Comparison of ENCODE assay signal across 17 cellular contexts in genomic region chr13:46596501-46596900, GRCh38. TPM values are rescaled to one million over a fixed set of nuclear protein-coding genes. Genes with fewer than 3 reads are reported as not detected.
DNase-seq lines count a peak whose midpoint lies in the region; TF ChIP-seq lines count a peak whose summit lies in the region.
"Had no signal": no experiment of that assay in that cellular context is flagged by ENCODE, and none has a peak within 500 bp of the region (broad histone marks: within the 10 kb centered on the region; RNA-seq: fewer than 3 reads in every experiment).

No MANE protein-coding gene starts in this region.

- H3K27me3 ChIP-seq in mammary epithelial cell (ENCODE audit: insufficient read depth, low read length) = no peaks in the 10 kb centered on the region
- no peaks in the 10 kb centered on the region for H3K27me3 ChIP-seq in stomach smooth muscle (ENCODE audit: control insufficient read depth in 1 of 2, insufficient read depth in 2 of 2, low read length in 2 of 2)
- H3K27me3 ChIP-seq: BE2C, neural progenitor cell had no signal

- 8% methylated on average over 6 of the region's 6 CpGs for whole genome bisulfite sequencing in mammary epithelial cell (ENCODE audit: low coverage, missing lambda C conversion rate)

- CTCF ChIA-PET in mammary epithelial cell (lab: Charles Lee; ENCODE audit: low non-redundant PET) = interaction anchor here (0.5 kb wide), 1 partner anchor 44 kb away, joined by 5 read pairs; the partner anchor contains the start of gene LRCH1

- H3K4me1 Mint-ChIP-seq in IgD-negative memory B cell (peaks cover 80 to 84% (median 83%) of the 10 kb centered on the region in 3 donors), mesothelial cell of epicardium (peaks cover 63% of the 10 kb centered on the region)

- peak overlapping the region; percentile 64 for H3K27ac ChIP-seq in mammary epithelial cell (ENCODE audit: insufficient read depth, low read depth, low read length)
- peak overlapping the region; percentile 46 for H3K27ac ChIP-seq in stomach smooth muscle (ENCODE audit: low read length)
- H3K27ac ChIP-seq: neural progenitor cell had no signal

- peak overlapping the region; percentile 77 for H3K4me2 ChIP-seq in mammary epithelial cell (ENCODE audit: insufficient read depth, low read depth, low read length)
- H3K4me2 ChIP-seq: neural progenitor cell had no signal

- H3K9ac ChIP-seq in mammary epithelial cell (ENCODE audit: insufficient read depth, low read length) (no peak overlapping the region), stomach smooth muscle (ENCODE audit: low read length in 2 of 2) (no peak overlapping the region)
- H3K9ac ChIP-seq: neural progenitor cell had no signal

- H3K36me3 ChIP-seq in mammary epithelial cell (ENCODE audit: insufficient read depth, low read length) (no peaks in the 10 kb centered on the region), stomach smooth muscle (ENCODE audit: control insufficient read depth in 2 of 2, insufficient read depth in 2 of 2, low read length in 2 of 2) (no peaks in the 10 kb centered on the region)
- H3K36me3 ChIP-seq: BE2C, neural progenitor cell had no signal

- TF ChIP-seq CTCF in mammary epithelial cell (conservative IDR thresholded peaks at IDR 0.05 in 1 of 2, IDR thresholded peaks at IDR 0.05 in 1 of 2; ENCODE audit: extremely low read depth in 1 of 2, insufficient read depth in 1 of 2, low read depth in 1 of 2, low read length in 2 of 2) = no peak
- no peak for TF ChIP-seq CTCF in mesothelial cell of epicardium (IDR thresholded peaks at IDR 0.05; ENCODE audit: unreplicated experiment)
- no peak for TF ChIP-seq CTCF in GM10266 (IDR thresholded peaks at IDR 0.05; ENCODE audit: control insufficient read depth, insufficient read depth, low read depth, missing control alignments)

- intact Hi-C loops in mammary epithelial cell (cut with micrococcal nuclease) = no loop called here

- H3K27me3 Mint-ChIP-seq in IgD-negative memory B cell (no peaks in the 10 kb centered on the region), mesothelial cell of epicardium (ENCODE audit: low read depth) (no peaks in the 10 kb centered on the region)
- H3K27me3 Mint-ChIP-seq: activated naive CD8-positive, alpha-beta T cell treated with anti-CD3 and anti-CD28 coated beads, Interleukin-2, amount 10 ng/mL, durations not matched to agents 7 days and 5 days; central memory CD8-positive, alpha-beta T cell had no signal

- DNase-seq in mammary epithelial cell = peak; percentile 29
- DNase-seq in mesothelial cell of epicardium (ENCODE audit: low spot score in 2 of 2, unreplicated experiment in 2 of 2) = no peak
- no peak for DNase-seq in GM10266 (ENCODE audit: extremely low spot score)
- DNase-seq in OCI-M1 (lab: John Stamatoyannopoulos, UW) = no peak
- no peak for DNase-seq in NCI-H2171 treated with DMSO at 0.1 percent for 48 hours (lab: John Stamatoyannopoulos, UW)
- DNase-seq in DMS53 treated with DMSO at 0.1 percent for 48 hours (lab: John Stamatoyannopoulos, UW; ENCODE audit: unreplicated experiment) = no peak
- DNase-seq: activated CD8-positive, alpha-beta memory T cell treated with anti-CD3 and anti-CD28 coated beads, Interleukin-2, amount 50 U/mL, for 48 hours; activated naive CD8-positive, alpha-beta T cell treated with anti-CD3 and anti-CD28 coated beads, Interleukin-2, amount 10 ng/mL, durations not matched to agents 7 days and 5 days; BE2C; DMS79 treated with DMSO at 0.1 percent for 48 hours; left cardiac atrium; NCI-H1436; small intestine had no signal

- in situ Hi-C loops in mammary epithelial cell (cut with MboI; ENCODE audit: low sequenced_read_pairs in 2 of 2) = no loop called here

- H3K27ac Mint-ChIP-seq in IgD-negative memory B cell = peak overlapping the region; percentile 30 to 60 (median 34)
- H3K27ac Mint-ChIP-seq in mesothelial cell of epicardium = peak overlapping the region; percentile 35
- H3K27ac Mint-ChIP-seq: activated naive CD8-positive, alpha-beta T cell treated with anti-CD3 and anti-CD28 coated beads, Interleukin-2, amount 10 ng/mL, durations not matched to agents 7 days and 5 days; neural progenitor cell had no signal

- H2AFZ ChIP-seq in mammary epithelial cell (ENCODE audit: low read depth, low read length) = peak overlapping the region; percentile 37
- H2AFZ ChIP-seq: neural progenitor cell had no signal

- peaks cover 95% of the 10 kb centered on the region for H3K79me2 ChIP-seq in mammary epithelial cell (ENCODE audit: insufficient read depth, low read length)

- H3K9me3 Mint-ChIP-seq in IgD-negative memory B cell (no peaks in the 10 kb centered on the region), mesothelial cell of epicardium (peaks cover 4% of the 10 kb centered on the region)
- H3K9me3 Mint-ChIP-seq: activated naive CD8-positive, alpha-beta T cell treated with anti-CD3 and anti-CD28 coated beads, Interleukin-2, amount 10 ng/mL, durations not matched to agents 7 days and 5 days; central memory CD8-positive, alpha-beta T cell; neural progenitor cell had no signal

- H3K4me1 ChIP-seq in mammary epithelial cell (ENCODE audit: insufficient read depth, low read length) (peaks cover 45% of the 10 kb centered on the region), stomach smooth muscle (ENCODE audit: control insufficient read depth, insufficient read depth, low read length) (peaks cover 29% of the 10 kb centered on the region)
- H3K4me1 ChIP-seq: neural progenitor cell had no signal

- BruUV-seq in mammary epithelial cell (replicated peaks; lab: Mats Ljungman, UMichigan) = no TSS peak

- H3K36me3 Mint-ChIP-seq in IgD-negative memory B cell = no peaks in the 10 kb centered on the region
- H3K36me3 Mint-ChIP-seq in mesothelial cell of epicardium = peaks cover 6% of the 10 kb centered on the region
- H3K36me3 Mint-ChIP-seq: neural progenitor cell had no signal

- no peaks in the 10 kb centered on the region for H4K20me1 ChIP-seq in mammary epithelial cell (ENCODE audit: insufficient read depth, low read length)

- dilution Hi-C loops in mammary epithelial cell (cut with HindIII; ENCODE audit: low sequenced_read_pairs) = no loop called here

- H3K4me3 ChIP-seq in mammary epithelial cell (replicated peaks in 1 of 3; ENCODE audit: insufficient read depth in 1 of 3, low read depth in 2 of 3, low read length in 3 of 3) (peak overlapping the region in 2 of 3 experiments; percentile 8 to 17), stomach smooth muscle (ENCODE audit: low read length in 2 of 2) (no peak overlapping the region)
- H3K4me3 ChIP-seq: neural progenitor cell had no signal

- H3K4me3 Mint-ChIP-seq in IgD-negative memory B cell (peak overlapping the region in 3 of 4 donors; percentile 44 to 77 (median 54)), mesothelial cell of epicardium (no peak overlapping the region)
- H3K4me3 Mint-ChIP-seq: activated naive CD8-positive, alpha-beta T cell treated with anti-CD3 and anti-CD28 coated beads, Interleukin-2, amount 10 ng/mL, durations not matched to agents 7 days and 5 days; central memory CD8-positive, alpha-beta T cell; neural progenitor cell had no signal

- H3K9me3 ChIP-seq in mammary epithelial cell (replicated peaks; ENCODE audit: insufficient read depth, low read length) (no peaks in the 10 kb centered on the region), stomach smooth muscle (ENCODE audit: control insufficient read depth in 2 of 2, low read length in 2 of 2) (no peaks in the 10 kb centered on the region)
- H3K9me3 ChIP-seq: BE2C had no signal

RNA-seq across cellular contexts. Expression of gene LRCH1, which starts 43.5 kb away (rescaled TPM):
- polyA plus RNA-seq in IgD-negative memory B cell (7.6 TPM), mammary epithelial cell (10.3 TPM)
- total RNA-seq in mammary epithelial cell (10 to 100 TPM; 13.2 to 21.2 TPM), mesothelial cell of epicardium (29.4 to 29.6 TPM (median 29.6 TPM) in 3 replicates)
- polyA minus RNA-seq in mammary epithelial cell = 20.1 TPM

Comparison
In these comparisons a context has a peak if more than half of its experiments do, and no peak if none do; other contexts are left out.
1. H3K4me3 ChIP-seq: peak in mammary epithelial cell (2 of 3); none in stomach smooth muscle (0 of 2).